In genomic region chr12:40898505-40898904, GRCh38 we compare ENCODE assay signal across 33 cellular contexts.
"Had no signal": no experiment of that assay in that cellular context is flagged by ENCODE, and none has a peak within 500 bp of the region (broad histone marks: within the 10 kb centered on the region; RNA-seq: fewer than 3 reads in every experiment).

No MANE protein-coding gene starts in this region.

- H3K4me1 Mint-ChIP-seq: activated CD4-positive, alpha-beta T cell treated with anti-CD3 and anti-CD28 coated beads for 36 hours; activated CD4-positive, alpha-beta T cell treated with anti-CD3 and anti-CD28 coated beads, Interleukin-2, amount 10 ng/mL, durations not matched to agents 24 days and 14 days; activated CD8-positive, alpha-beta memory T cell treated with anti-CD3 and anti-CD28 coated beads, Interleukin-2, amount 10 ng/mL, durations not matched to agents 7 days and 5 days; activated naive CD4-positive, alpha-beta T cell treated with anti-CD3 and anti-CD28 coated beads, Interleukin-2, amount 50 U/mL, for 24 hours; activated naive CD8-positive, alpha-beta T cell treated with anti-CD3 and anti-CD28 coated beads for 36 hours; activated naive CD8-positive, alpha-beta T cell treated with anti-CD3 and anti-CD28 coated beads, Interleukin-2, amount 50 U/mL, for 24 hours had no signal

- H3K27me3 ChIP-seq: adrenal gland, body of pancreas, esophagus muscularis mucosa, foreskin keratinocyte, gastrocnemius medialis, heart right ventricle, hepatocyte had no signal

- FAIRE-seq: colon had no signal

- DNase-seq: activated CD4-positive, alpha-beta memory T cell treated with anti-CD3 and anti-CD28 coated beads for 36 hours; activated CD4-positive, alpha-beta T cell treated with anti-CD3 and anti-CD28 coated beads for 36 hours; activated CD4-positive, alpha-beta T cell treated with anti-CD3 and anti-CD28 coated beads, Interleukin-2, amount 10 ng/mL, durations not matched to agents 24 days and 14 days; activated CD4-positive, CD25-positive, alpha-beta regulatory T cell; activated CD4-positive, CD25-positive, alpha-beta regulatory T cell treated with anti-CD3 and anti-CD28 coated beads, Interleukin-2, amount 50 U/mL, for 72 hours; activated CD8-positive, alpha-beta memory T cell treated with anti-CD3 and anti-CD28 coated beads, Interleukin-2, amount 10 ng/mL, durations not matched to agents 7 days and 5 days; activated CD8-positive, alpha-beta memory T cell treated with anti-CD3 and anti-CD28 coated beads, Interleukin-2, amount 50 U/mL, for 4 hours; activated CD8-positive, alpha-beta T cell treated with anti-CD3 and anti-CD28 coated beads, Interleukin-2, amount 10 ng/mL, durations not matched to agents 7 days and 5 days; activated effector memory CD4-positive, alpha-beta T cell treated with anti-CD3 and anti-CD28 coated beads, Interleukin-2, amount 50 U/mL, for 16 hours; activated naive CD4-positive, alpha-beta T cell treated with anti-CD3 and anti-CD28 coated beads for 36 hours; activated naive CD8-positive, alpha-beta T cell treated with anti-CD3 and anti-CD28 coated beads for 36 hours; activated naive CD8-positive, alpha-beta T cell treated with anti-CD3 and anti-CD28 coated beads, Interleukin-2, amount 50 U/mL, for 24 hours; activated T-cell treated with anti-CD3 and anti-CD28 coated beads, Interleukin-2, amount 50 U/mL, for 1 hour; activated T-cell treated with anti-CD3 and anti-CD28 coated beads, Interleukin-2, amount 50 U/mL, for 48 hours; adrenal gland; amygdala; aorta; body of pancreas; caudate nucleus; cortex of kidney; dermis blood vessel endothelial cell; effector CD4-positive, alpha-beta T cell; effector memory CD8-positive, alpha-beta T cell; erythroblast; foreskin keratinocyte; gastrocnemius medialis; heart right ventricle had no signal

- H3K4me3 Mint-ChIP-seq: activated CD4-positive, alpha-beta memory T cell treated with anti-CD3 and anti-CD28 coated beads for 36 hours; activated CD4-positive, alpha-beta T cell treated with anti-CD3 and anti-CD28 coated beads for 36 hours; activated CD4-positive, alpha-beta T cell treated with anti-CD3 and anti-CD28 coated beads, Interleukin-2, amount 10 ng/mL, durations not matched to agents 24 days and 14 days; activated CD8-positive, alpha-beta memory T cell treated with anti-CD3 and anti-CD28 coated beads, Interleukin-2, amount 10 ng/mL, durations not matched to agents 7 days and 5 days; activated CD8-positive, alpha-beta T cell treated with anti-CD3 and anti-CD28 coated beads, Interleukin-2, amount 10 ng/mL, durations not matched to agents 7 days and 5 days; activated naive CD4-positive, alpha-beta T cell treated with anti-CD3 and anti-CD28 coated beads for 36 hours; activated naive CD4-positive, alpha-beta T cell treated with anti-CD3 and anti-CD28 coated beads, Interleukin-2, amount 50 U/mL, for 24 hours; activated naive CD8-positive, alpha-beta T cell treated with anti-CD3 and anti-CD28 coated beads for 36 hours; activated naive CD8-positive, alpha-beta T cell treated with anti-CD3 and anti-CD28 coated beads, Interleukin-2, amount 50 U/mL, for 24 hours; activated T-helper 1 cell treated with anti-CD3 and anti-CD28 coated beads, Interleukin-12 subunit alpha, Interleukin-12 subunit beta, Interleukin-2, Interleukin-4 antibody, amounts not matched to agents 30 ng/mL and 10 ng/mL and 1 ng/mL, durations not matched to agents 14 hours and 24 hours and 36 hours; effector memory CD8-positive, alpha-beta T cell had no signal

- ATAC-seq: activated CD4-positive, alpha-beta T cell treated with anti-CD3 and anti-CD28 coated beads for 36 hours; activated CD8-positive, alpha-beta memory T cell treated with anti-CD3 and anti-CD28 coated beads, Interleukin-2, amount 10 ng/mL, durations not matched to agents 7 days and 5 days; activated CD8-positive, alpha-beta T cell treated with anti-CD3 and anti-CD28 coated beads, Interleukin-2, amount 10 ng/mL, durations not matched to agents 7 days and 5 days; activated naive CD8-positive, alpha-beta T cell treated with anti-CD3 and anti-CD28 coated beads, Interleukin-2, amount 50 U/mL, for 24 hours; body of pancreas; effector memory CD8-positive, alpha-beta T cell; foreskin keratinocyte; gastrocnemius medialis; heart right ventricle had no signal

- H3K9me3 Mint-ChIP-seq: activated CD4-positive, alpha-beta memory T cell treated with anti-CD3 and anti-CD28 coated beads for 36 hours; activated CD4-positive, alpha-beta T cell treated with anti-CD3 and anti-CD28 coated beads, Interleukin-2, amount 10 ng/mL, durations not matched to agents 24 days and 14 days; activated naive CD4-positive, alpha-beta T cell treated with anti-CD3 and anti-CD28 coated beads for 36 hours; activated naive CD4-positive, alpha-beta T cell treated with anti-CD3 and anti-CD28 coated beads, Interleukin-2, amount 50 U/mL, for 24 hours; activated naive CD8-positive, alpha-beta T cell treated with anti-CD3 and anti-CD28 coated beads for 36 hours; activated naive CD8-positive, alpha-beta T cell treated with anti-CD3 and anti-CD28 coated beads, Interleukin-2, amount 50 U/mL, for 24 hours; activated T-helper 1 cell treated with anti-CD3 and anti-CD28 coated beads, Interleukin-12 subunit alpha, Interleukin-12 subunit beta, Interleukin-2, Interleukin-4 antibody, amounts not matched to agents 30 ng/mL and 10 ng/mL and 1 ng/mL, durations not matched to agents 14 hours and 24 hours and 36 hours; activated T-helper 2 cell treated with anti-CD3 and anti-CD28 coated beads, Interferon-gamma antibody, Interleukin-2, Interleukin-4, amounts not matched to agents 10 μg/mL and 5 μg/mL and 100 μg/mL, durations not matched to agents 14 hours and 24 hours and 36 hours had no signal

- H3K79me2 ChIP-seq: hepatocyte had no signal

- H3K36me3 ChIP-seq: adrenal gland, esophagus muscularis mucosa, gastrocnemius medialis, heart right ventricle had no signal

- H3K4me3 ChIP-seq: adrenal gland, body of pancreas, esophagus muscularis mucosa, gastrocnemius medialis, heart right ventricle, hepatocyte had no signal

- H3K27ac ChIP-seq: adrenal gland, body of pancreas, esophagus muscularis mucosa, foreskin keratinocyte, gastrocnemius medialis, heart right ventricle, hepatocyte had no signal

- H3K4me1 ChIP-seq: adrenal gland, body of pancreas, foreskin keratinocyte, gastrocnemius medialis, heart right ventricle had no signal

- H3K27ac Mint-ChIP-seq: activated CD4-positive, alpha-beta memory T cell treated with anti-CD3 and anti-CD28 coated beads for 36 hours; activated CD4-positive, alpha-beta T cell treated with anti-CD3 and anti-CD28 coated beads for 36 hours; activated CD4-positive, alpha-beta T cell treated with anti-CD3 and anti-CD28 coated beads, Interleukin-2, amount 10 ng/mL, durations not matched to agents 24 days and 14 days; activated CD8-positive, alpha-beta memory T cell treated with anti-CD3 and anti-CD28 coated beads, Interleukin-2, amount 10 ng/mL, durations not matched to agents 7 days and 5 days; activated CD8-positive, alpha-beta T cell treated with anti-CD3 and anti-CD28 coated beads, Interleukin-2, amount 10 ng/mL, durations not matched to agents 7 days and 5 days; activated naive CD4-positive, alpha-beta T cell treated with anti-CD3 and anti-CD28 coated beads for 36 hours; activated naive CD4-positive, alpha-beta T cell treated with anti-CD3 and anti-CD28 coated beads, Interleukin-2, amount 50 U/mL, for 24 hours; activated naive CD8-positive, alpha-beta T cell treated with anti-CD3 and anti-CD28 coated beads for 36 hours; activated naive CD8-positive, alpha-beta T cell treated with anti-CD3 and anti-CD28 coated beads, Interleukin-2, amount 50 U/mL, for 24 hours; activated T-helper 1 cell treated with anti-CD3 and anti-CD28 coated beads, Interleukin-12 subunit alpha, Interleukin-12 subunit beta, Interleukin-2, Interleukin-4 antibody, amounts not matched to agents 30 ng/mL and 10 ng/mL and 1 ng/mL, durations not matched to agents 14 hours and 24 hours and 36 hours; activated T-helper 2 cell treated with anti-CD3 and anti-CD28 coated beads, Interferon-gamma antibody, Interleukin-2, Interleukin-4, amounts not matched to agents 10 μg/mL and 5 μg/mL and 100 μg/mL, durations not matched to agents 14 hours and 24 hours and 36 hours; effector memory CD8-positive, alpha-beta T cell had no signal

- H2AFZ ChIP-seq: hepatocyte had no signal

- H3K9me3 ChIP-seq: adrenal gland, body of pancreas, esophagus muscularis mucosa, gastrocnemius medialis, heart right ventricle had no signal

- H3K27me3 Mint-ChIP-seq: activated CD4-positive, alpha-beta memory T cell treated with anti-CD3 and anti-CD28 coated beads for 36 hours; activated CD4-positive, alpha-beta T cell treated with anti-CD3 and anti-CD28 coated beads for 36 hours; activated CD4-positive, alpha-beta T cell treated with anti-CD3 and anti-CD28 coated beads, Interleukin-2, amount 10 ng/mL, durations not matched to agents 24 days and 14 days; activated CD8-positive, alpha-beta memory T cell treated with anti-CD3 and anti-CD28 coated beads, Interleukin-2, amount 10 ng/mL, durations not matched to agents 7 days and 5 days; activated naive CD4-positive, alpha-beta T cell treated with anti-CD3 and anti-CD28 coated beads, Interleukin-2, amount 50 U/mL, for 24 hours; activated naive CD8-positive, alpha-beta T cell treated with anti-CD3 and anti-CD28 coated beads for 36 hours; activated naive CD8-positive, alpha-beta T cell treated with anti-CD3 and anti-CD28 coated beads, Interleukin-2, amount 50 U/mL, for 24 hours; effector memory CD8-positive, alpha-beta T cell had no signal

- H3K36me3 Mint-ChIP-seq: activated CD4-positive, alpha-beta memory T cell treated with anti-CD3 and anti-CD28 coated beads for 36 hours; activated CD8-positive, alpha-beta memory T cell treated with anti-CD3 and anti-CD28 coated beads, Interleukin-2, amount 10 ng/mL, durations not matched to agents 7 days and 5 days; activated naive CD4-positive, alpha-beta T cell treated with anti-CD3 and anti-CD28 coated beads, Interleukin-2, amount 50 U/mL, for 24 hours; activated naive CD8-positive, alpha-beta T cell treated with anti-CD3 and anti-CD28 coated beads for 36 hours had no signal

- H3K4me2 ChIP-seq: hepatocyte had no signal
